8 cellular contexts compared by ENCODE assay signal in genomic region chr16:15427648-15428239, GRCh38. TPM values are rescaled to one million over a fixed set of nuclear protein-coding genes. Genes with fewer than 3 reads are reported as not detected.
DNase-seq lines count a peak whose midpoint lies in the region; ATAC-seq, FAIRE-seq and TF ChIP-seq lines count a peak whose summit lies in the region.

No MANE protein-coding gene starts in this region.

- 65% methylated on average over 8 of the region's 8 CpGs; no CpG with 5 or more reads in 1 of the 2 experiments for WGBS in H1 (ENCODE audit: extremely low coverage in 1 of 2, insufficient coverage in 1 of 2, insufficient read length in 1 of 2, insufficient replicate concordance in 2 of 2, low coverage in 1 of 2, low lambda C conversion rate in 2 of 2, missing lambda C conversion rate in 1 of 2), 2 experiments

- DNase-seq in activated gamma-delta T cell treated with Interleukin-2 at 50 U/mL for 16 hours, result peak; percentile 47
- no peak for DNase-seq in activated gamma-delta T cell (lab: John Stamatoyannopoulos, UW)
- DNase-seq in NCI-H510A (lab: John Stamatoyannopoulos, UW), result peak; percentile 39
- peak; percentile 23 to 30 for DNase-seq in activated CD8-positive, alpha-beta memory T cell treated with anti-CD3 and anti-CD28 coated beads for 4 hours (ENCODE audit: low read depth in 2 of 2)
- DNase-seq in H1 (ENCODE audit: low read depth in 1 of 2, low spot score in 2 of 2), result no peak
- DNase-seq in mucosa of gallbladder (ENCODE audit: low spot score), result peak; percentile 56
- DNase-seq in stimulated activated CD8-positive, alpha-beta memory T cell treated with anti-CD3 and anti-CD28 coated beads, Interleukin-7, amount 100 ng/mL, for 4 hours (ENCODE audit: low read depth in 2 of 2), result peak; percentile 27 to 38

- no peaks in the 10 kb centered on the region for H3K79me1 ChIP-seq in H1 (ENCODE audit: low read depth, low read length)

- no peaks in the 10 kb centered on the region for H3K27me3 ChIP-seq in H1 (replicated peaks in 1 of 4; ENCODE audit: control insufficient read depth in 3 of 4, extremely low read depth in 1 of 4, insufficient read depth in 3 of 4, low read length in 3 of 4)

- no peak overlapping the region for H3K4ac ChIP-seq in H1 (replicated peaks; ENCODE audit: insufficient read length, low read depth, low read length)

- H3K36me3 ChIP-seq in H1 (ENCODE audit: control insufficient read depth in 2 of 4, insufficient read depth in 4 of 4, low read length in 3 of 4), result no peaks in the 10 kb centered on the region

- ATAC-seq in esophagus mucosa, result no peak

- no peak overlapping the region for H2BK20ac ChIP-seq in H1 (ENCODE audit: low read length)

- no peak overlapping the region for H3K18ac ChIP-seq in H1 (ENCODE audit: extremely low read depth, low read length)

- no peaks in the 10 kb centered on the region for H3K9me3 ChIP-seq in H1 (ENCODE audit: insufficient read depth in 2 of 2, low read depth in 1 of 2, low read length in 1 of 2)

- H2BK5ac ChIP-seq in H1 (ENCODE audit: low read depth, low read length), result no peak overlapping the region

- no peak overlapping the region for H2AFZ ChIP-seq in H1 (ENCODE audit: low read length)

- H4K91ac ChIP-seq in H1 (replicated peaks; ENCODE audit: insufficient read length, low read length), result no peak overlapping the region

- TF ChIP-seq RAD21 in H1 (IDR thresholded peaks at IDR 0.05 in 1 of 2, conservative IDR thresholded peaks at IDR 0.05 in 1 of 2; ENCODE audit: low read depth in 2 of 2, low read length in 2 of 2), result peak; percentile 42 to 45; a peak in 3 of 4 replicates

- POLR2A ChIA-PET in H1 (lab: Charles Lee; ENCODE audit: partially characterized antibody), result no interaction called here

- TF ChIP-seq CTCF in H1 (IDR thresholded peaks at IDR 0.05; ENCODE audit: control extremely low read depth in 1 of 3, insufficient read depth in 1 of 3, low read depth in 1 of 3, low read length in 3 of 3), result peak in 2 of 3 experiments; percentile 16 to 35; a peak in 2 of 4 replicates

- H3K14ac ChIP-seq in H1 (ENCODE audit: insufficient read length), result no peak overlapping the region

- H2BK12ac ChIP-seq in H1 (ENCODE audit: low read depth, low read length), result no peak overlapping the region

- no peak overlapping the region for H3K9ac ChIP-seq in H1 (replicated peaks in 1 of 4; ENCODE audit: extremely low read depth in 1 of 4, low read depth in 3 of 4, low read length in 3 of 4)

- H4K8ac ChIP-seq in H1 (ENCODE audit: extremely low read depth, insufficient read depth, low read length), result no peak overlapping the region

- H3K4me2 ChIP-seq in H1 (ENCODE audit: insufficient read depth in 1 of 2, low read depth in 2 of 2, low read length in 2 of 2), result no peak overlapping the region; a peak in 1 of 4 replicates

- H2AK5ac ChIP-seq in H1 (ENCODE audit: low read depth, low read length), result no peak overlapping the region

- H4K5ac ChIP-seq in H1 (ENCODE audit: insufficient read length, low read depth, low read length), result no peak overlapping the region

- CTCF ChIA-PET in H1 (lab: Charles Lee; ENCODE audit: partially characterized antibody), result interaction anchor here (0.6 to 4.8 kb wide), 9 partner anchors 9 to 123 kb away, joined by 3 to 14 read pairs (median 4); no protein-coding TSS in a partner anchor

- no peak overlapping the region for H3K4me3 ChIP-seq in H1 (ENCODE audit: extremely low read depth in 1 of 4, insufficient read depth in 2 of 4, low read depth in 3 of 4, low read length in 4 of 4)

- H3K27ac ChIP-seq in H1 (ENCODE audit: low read depth, low read length), result no peak overlapping the region

- H4K20me1 ChIP-seq in H1 (replicated peaks in 1 of 2; ENCODE audit: control insufficient read depth in 1 of 2, insufficient read depth in 2 of 2, low read length in 2 of 2), result no peaks in the 10 kb centered on the region

- H3K23me2 ChIP-seq in H1 (ENCODE audit: low read depth, low read length), result no peaks in the 10 kb centered on the region

- no peak overlapping the region for H2BK15ac ChIP-seq in H1 (ENCODE audit: low read length)

- no peak overlapping the region for H2BK120ac ChIP-seq in H1 (replicated peaks; ENCODE audit: low read depth, low read length)

- H3K79me2 ChIP-seq in H1 (ENCODE audit: control insufficient read depth in 1 of 2, insufficient read depth in 2 of 2, low read length in 2 of 2), result no peaks in the 10 kb centered on the region

- no peak for TF ChIP-seq POLR2A in H1 (IDR thresholded peaks at IDR 0.05; ENCODE audit: control extremely low read depth in 1 of 2, low read depth in 2 of 2, low read length in 2 of 2)

- no peak for TF ChIP-seq EP300 in H1 (IDR thresholded peaks at IDR 0.05; ENCODE audit: borderline replicate concordance in 1 of 2, low read depth in 2 of 2, low read length in 2 of 2)

- no peak overlapping the region for H3K56ac ChIP-seq in H1 (replicated peaks; ENCODE audit: insufficient read length, low read depth, low read length)

- no peak overlapping the region for H3K23ac ChIP-seq in H1 (ENCODE audit: insufficient read length)

- H3K4me1 ChIP-seq in H1 (replicated peaks in 1 of 4; ENCODE audit: control insufficient read depth in 3 of 4, insufficient read depth in 4 of 4, low read length in 3 of 4), result no peaks in the 10 kb centered on the region

- FAIRE-seq in H1 (lab: Jason Lieb, UNC), result no peak

TF ChIP-seq in H1, 55 proteins besides CTCF, POLR2A, EP300 and RAD21 (continues in another document):
- TF ChIP-seq CBX8 (IDR thresholded peaks at IDR 0.05; ENCODE audit: borderline replicate concordance, low read depth, low read length) (no peak), SUZ12 (IDR thresholded peaks at IDR 0.05; ENCODE audit: low read length) (no peak), BRCA1 (IDR thresholded peaks at IDR 0.05; ENCODE audit: low read depth, low read length) (no peak), HDAC6 (IDR thresholded peaks at IDR 0.05; ENCODE audit: low read depth, low read length) (no peak), USF2 (IDR thresholded peaks at IDR 0.05; ENCODE audit: low read length) (no peak), TAF1 (IDR thresholded peaks at IDR 0.05; ENCODE audit: low read depth, low read length) (no peak), SP1 (IDR thresholded peaks at IDR 0.05; ENCODE audit: low read depth, low read length) (no peak), TEAD4 (IDR thresholded peaks at IDR 0.05; ENCODE audit: low read depth, low read length) (no peak)

RNA-seq across cellular contexts. Expression of gene BMERB1, which starts 6.6 kb away (rescaled TPM):
- 23.5 and 26.1 TPM in 2 replicates for total RNA-seq in H1 (2021; fragmentation: NEBNext Ultra II Directional; extraction: Animal tissue kit (Norgen Biotek cat#: 25700))
- polyA plus RNA-seq in H1 (2011; rRNA removed), result 27.1 and 29.5 TPM in 2 replicates
- polyA plus RNA-seq in H1 (2011; cell fraction: cytosol; rRNA removed), result 30.0 TPM
- 22.4 TPM for polyA plus RNA-seq in H1 (2011; cell fraction: nucleus; rRNA removed)
- 26.8 to 31.5 TPM (median 28.7 TPM) in 4 replicates for polyA plus RNA-seq in H1 (2012, experiment 1 of 2)
- polyA plus RNA-seq in H1 (2012, experiment 2 of 2), result 10.1 TPM
- 10.8 TPM for polyA plus RNA-seq in H1 (2013, experiment 1 of 2)
- 12.0 TPM for polyA plus RNA-seq in H1 (2013, experiment 2 of 2)
- polyA minus RNA-seq in H1 (2011; rRNA and poly(A)+ RNA removed), result 23.5 and 25.4 TPM in 2 replicates
- 9.5 TPM for polyA minus RNA-seq in H1 (2011; cell fraction: cytosol; rRNA and poly(A)+ RNA removed)
- polyA minus RNA-seq in H1 (2011; cell fraction: nucleus; rRNA and poly(A)+ RNA removed), result 12.5 TPM
- total RNA-seq in mucosa of gallbladder (67.0 TPM), esophagus mucosa (3.6 TPM)

RNA-seq across cellular contexts. Expression of gene MPV17L, which starts 32.2 kb away (rescaled TPM):
- total RNA-seq in H1 (2021; fragmentation: NEBNext Ultra II Directional; extraction: Animal tissue kit (Norgen Biotek cat#: 25700)), result 7.3 and 8.2 TPM in 2 replicates
- 5.4 and 6.7 TPM in 2 replicates for polyA plus RNA-seq in H1 (2011; rRNA removed)
- 4.5 TPM for polyA plus RNA-seq in H1 (2011; cell fraction: cytosol; rRNA removed)
- 3.4 TPM for polyA plus RNA-seq in H1 (2011; cell fraction: nucleus; rRNA removed)
- 3.3 to 4.2 TPM (median 3.9 TPM) in 4 replicates for polyA plus RNA-seq in H1 (2012, experiment 1 of 2)
- 4.5 TPM for polyA plus RNA-seq in H1 (2012, experiment 2 of 2)
- 4.2 TPM for polyA plus RNA-seq in H1 (2013, experiment 1 of 2)
- 3.7 TPM for polyA plus RNA-seq in H1 (2013, experiment 2 of 2)
- 6.9 and 7.3 TPM in 2 replicates for polyA minus RNA-seq in H1 (2011; rRNA and poly(A)+ RNA removed)
- polyA minus RNA-seq in H1 (2011; cell fraction: cytosol; rRNA and poly(A)+ RNA removed), result 7.8 TPM
- polyA minus RNA-seq in H1 (2011; cell fraction: nucleus; rRNA and poly(A)+ RNA removed), result 4.5 TPM
- total RNA-seq in mucosa of gallbladder (10.1 TPM), esophagus mucosa (5.6 TPM)

RNA-seq across cellular contexts. Expression of gene NPIPA5, which starts 49.6 kb away (rescaled TPM):
- total RNA-seq in H1 (2021; fragmentation: NEBNext Ultra II Directional; extraction: Animal tissue kit (Norgen Biotek cat#: 25700)), result 0.61 and 1.0 TPM in 2 replicates
- 3.5 and 4.1 TPM in 2 replicates for polyA plus RNA-seq in H1 (2011; rRNA removed)
- polyA plus RNA-seq in H1 (2011; cell fraction: cytosol; rRNA removed), result 4.4 TPM
- 4.3 TPM for polyA plus RNA-seq in H1 (2011; cell fraction: nucleus; rRNA removed)
- 1.1 to 6.5 TPM (median 4.3 TPM) in 4 replicates for polyA plus RNA-seq in H1 (2012, experiment 1 of 2)
- 4.0 TPM for polyA plus RNA-seq in H1 (2012, experiment 2 of 2)
- 3.7 TPM for polyA plus RNA-seq in H1 (2013, experiment 1 of 2)
- polyA plus RNA-seq in H1 (2013, experiment 2 of 2), result 4.0 TPM
- polyA minus RNA-seq in H1 (2011; rRNA and poly(A)+ RNA removed), result 0.80 and 1.1 TPM in 2 replicates
- not detected for polyA minus RNA-seq in H1 (2011; cell fraction: cytosol; rRNA and poly(A)+ RNA removed)
- 0.80 TPM for polyA minus RNA-seq in H1 (2011; cell fraction: nucleus; rRNA and poly(A)+ RNA removed)
- total RNA-seq in mucosa of gallbladder (15.9 TPM), esophagus mucosa (5.1 TPM)

Comparison
In these comparisons a context has a peak if more than half of its experiments do, and no peak if none do; other contexts are left out.
1. DNase-seq: peak in activated gamma-delta T cell treated with Interleukin-2 at 50 U/mL for 16 hours (single experiment), NCI-H510A (single experiment), activated CD8-positive, alpha-beta memory T cell treated with anti-CD3 and anti-CD28 coated beads for 4 hours (2 of 2), mucosa of gallbladder (single experiment) and stimulated activated CD8-positive, alpha-beta memory T cell treated with anti-CD3 and anti-CD28 coated beads, Interleukin-7, amount 100 ng/mL, for 4 hours (2 of 2); none in activated gamma-delta T cell (single experiment) and H1 (0 of 2).